ENCODE assay signal across 11 cellular contexts in the genomic region with DNA sequence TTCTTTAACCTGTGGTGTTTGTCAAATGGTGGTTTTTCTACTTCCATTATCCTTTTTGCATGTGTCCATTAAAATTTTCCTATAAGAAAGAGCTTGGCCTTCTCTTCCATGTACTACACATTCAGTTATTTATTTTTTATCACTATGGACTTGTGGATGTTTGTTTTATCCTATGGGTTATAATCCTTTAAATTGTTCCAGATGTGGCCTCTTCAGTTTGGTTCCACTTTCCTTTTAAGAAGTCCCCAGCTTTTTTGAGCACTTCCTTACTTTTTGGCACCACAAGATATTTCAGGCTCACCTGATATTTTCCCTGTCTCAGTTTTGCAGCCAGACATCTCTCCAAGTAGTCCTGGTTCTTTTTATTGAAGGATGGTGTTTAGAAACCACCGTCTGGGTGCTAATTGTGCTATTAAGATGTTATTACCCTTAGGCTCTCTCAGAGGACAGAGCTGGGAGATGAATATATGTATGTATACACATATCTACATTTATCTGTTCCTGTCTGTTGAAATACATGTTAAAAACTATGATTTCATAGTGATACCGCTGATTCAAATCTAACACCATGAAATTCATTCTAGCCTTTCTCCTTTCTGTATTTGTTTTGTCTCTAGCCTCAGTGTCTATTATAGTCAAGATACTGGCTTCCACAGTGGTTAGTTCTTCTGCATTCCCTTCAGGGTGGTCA.
A peak's percentile ranks its signal among the peaks of the same experiment; 100 is the strongest.
DNase-seq lines count a peak whose midpoint lies in the region; ATAC-seq lines count a peak whose summit lies in the region.
"Had no signal": no experiment of that assay in that cellular context is flagged by ENCODE, and none has a peak within 500 bp of the region (broad histone marks: within the 10 kb centered on the region; RNA-seq: fewer than 3 reads in every experiment).

No MANE protein-coding gene starts in this region.

- no peaks in the 10 kb centered on the region for H3K9me3 Mint-ChIP-seq in activated CD4-positive, alpha-beta T cell treated with anti-CD3 and anti-CD28 coated beads for 36 hours (ENCODE audit: low read depth)
- no peaks in the 10 kb centered on the region for H3K9me3 Mint-ChIP-seq in activated CD4-positive, alpha-beta T cell treated with anti-CD3 and anti-CD28 coated beads, Interleukin-2, amount 10 ng/mL, durations not matched to agents 24 days and 14 days
- no peaks in the 10 kb centered on the region for H3K9me3 Mint-ChIP-seq in T-cell

- ATAC-seq in activated CD4-positive, alpha-beta T cell treated with anti-CD3 and anti-CD28 coated beads for 36 hours: peak; percentile 87
- ATAC-seq in HG02571 (IDR thresholded peaks at IDR 0.05; ENCODE audit: unreplicated experiment) (peak; percentile 50), HG03565 (IDR thresholded peaks at IDR 0.05; ENCODE audit: unreplicated experiment) (peak; percentile 84), T-cell (replicated peaks in 1 of 4) (no peak)

- H3K36me3 Mint-ChIP-seq in activated CD4-positive, alpha-beta T cell treated with anti-CD3 and anti-CD28 coated beads for 36 hours (ENCODE audit: low read depth): peaks cover 8% of the 10 kb centered on the region
- H3K36me3 Mint-ChIP-seq in activated CD4-positive, alpha-beta T cell treated with anti-CD3 and anti-CD28 coated beads, Interleukin-2, amount 10 ng/mL, durations not matched to agents 24 days and 14 days (ENCODE audit: low read depth): peaks cover 24% of the 10 kb centered on the region
- peaks cover 26% of the 10 kb centered on the region for H3K36me3 Mint-ChIP-seq in T-cell

- intact Hi-C loops in activated CD4-positive, alpha-beta T cell treated with anti-CD3 and anti-CD28 coated beads for 36 hours (cut with DNase I, micrococcal nuclease): loop anchor here (1.0 to 5.0 kb wide), 2 partner anchors 32 to 34 kb away; no protein-coding TSS in a partner anchor
- intact Hi-C loops in activated CD4-positive, alpha-beta T cell treated with anti-CD3 and anti-CD28 coated beads, Interleukin-2, amount 10 ng/mL, durations not matched to agents 24 days and 14 days (cut with micrococcal nuclease): loop anchor here (2.0 to 5.0 kb wide), 2 partner anchors 31 to 51 kb away; no protein-coding TSS in a partner anchor

- no peak for DNase-seq in activated CD4-positive, alpha-beta T cell treated with anti-CD3 and anti-CD28 coated beads for 36 hours
- DNase-seq in activated CD4-positive, alpha-beta T cell treated with anti-CD3 and anti-CD28 coated beads, Interleukin-2, amount 10 ng/mL, durations not matched to agents 24 days and 14 days: no peak
- peak; percentile 6 for DNase-seq in smooth muscle cell of the brain vasculature (ENCODE audit: low read depth, low spot score)
- no peak for DNase-seq in NCI-H345 treated with DMSO at 0.1 percent for 48 hours (lab: John Stamatoyannopoulos, UW; ENCODE audit: unreplicated experiment)
- no peak for DNase-seq in activated CD4-positive, alpha-beta T cell treated with anti-CD3 and anti-CD28 coated beads for 1 hour
- DNase-seq in T-cell: no peak
- DNase-seq: NCI-H1436, small intestine, upper lobe of left lung had no signal

- no peak overlapping the region for H3K4me3 Mint-ChIP-seq in activated CD4-positive, alpha-beta T cell treated with anti-CD3 and anti-CD28 coated beads for 36 hours
- no peak overlapping the region for H3K4me3 Mint-ChIP-seq in activated CD4-positive, alpha-beta T cell treated with anti-CD3 and anti-CD28 coated beads, Interleukin-2, amount 10 ng/mL, durations not matched to agents 24 days and 14 days
- H3K4me3 Mint-ChIP-seq in T-cell: no peak overlapping the region

- H3K27ac Mint-ChIP-seq in activated CD4-positive, alpha-beta T cell treated with anti-CD3 and anti-CD28 coated beads for 36 hours: peak overlapping the region; percentile 33
- H3K27ac Mint-ChIP-seq in activated CD4-positive, alpha-beta T cell treated with anti-CD3 and anti-CD28 coated beads, Interleukin-2, amount 10 ng/mL, durations not matched to agents 24 days and 14 days: no peak overlapping the region
- H3K27ac Mint-ChIP-seq in T-cell: no peak overlapping the region

- no peaks in the 10 kb centered on the region for H3K27me3 Mint-ChIP-seq in activated CD4-positive, alpha-beta T cell treated with anti-CD3 and anti-CD28 coated beads for 36 hours
- H3K27me3 Mint-ChIP-seq in activated CD4-positive, alpha-beta T cell treated with anti-CD3 and anti-CD28 coated beads, Interleukin-2, amount 10 ng/mL, durations not matched to agents 24 days and 14 days: no peaks in the 10 kb centered on the region
- H3K27me3 Mint-ChIP-seq in T-cell: no peaks in the 10 kb centered on the region

- POLR2A ChIA-PET in activated CD4-positive, alpha-beta T cell treated with anti-CD3 and anti-CD28 coated beads for 36 hours (lab: Charles Lee): interaction anchor here (1.0 kb wide), 1 partner anchor 31 kb away, joined by 5 read pairs; no protein-coding TSS in a partner anchor
- POLR2A ChIA-PET in T-cell (lab: Charles Lee): no interaction called here

- peaks cover 15% of the 10 kb centered on the region for H3K4me1 Mint-ChIP-seq in activated CD4-positive, alpha-beta T cell treated with anti-CD3 and anti-CD28 coated beads for 36 hours
- peaks cover 20% of the 10 kb centered on the region for H3K4me1 Mint-ChIP-seq in activated CD4-positive, alpha-beta T cell treated with anti-CD3 and anti-CD28 coated beads, Interleukin-2, amount 10 ng/mL, durations not matched to agents 24 days and 14 days
- peaks cover 12 to 20% (median 17%) of the 10 kb centered on the region in 3 donors for H3K4me1 Mint-ChIP-seq in T-cell

- CTCF ChIA-PET in activated CD4-positive, alpha-beta T cell treated with anti-CD3 and anti-CD28 coated beads for 36 hours (lab: Charles Lee): no interaction called here
- CTCF ChIA-PET in T-cell (lab: Charles Lee): no interaction called here

Comparison
In these comparisons a context has a peak if more than half of its experiments do, and no peak if none do; other contexts are left out.
1. ATAC-seq: peak in activated CD4-positive, alpha-beta T cell treated with anti-CD3 and anti-CD28 coated beads for 36 hours (single experiment), HG02571 (single experiment) and HG03565 (single experiment); none in T-cell (0 of 4).